15 cellular contexts compared by ENCODE assay signal in the genomic region with DNA sequence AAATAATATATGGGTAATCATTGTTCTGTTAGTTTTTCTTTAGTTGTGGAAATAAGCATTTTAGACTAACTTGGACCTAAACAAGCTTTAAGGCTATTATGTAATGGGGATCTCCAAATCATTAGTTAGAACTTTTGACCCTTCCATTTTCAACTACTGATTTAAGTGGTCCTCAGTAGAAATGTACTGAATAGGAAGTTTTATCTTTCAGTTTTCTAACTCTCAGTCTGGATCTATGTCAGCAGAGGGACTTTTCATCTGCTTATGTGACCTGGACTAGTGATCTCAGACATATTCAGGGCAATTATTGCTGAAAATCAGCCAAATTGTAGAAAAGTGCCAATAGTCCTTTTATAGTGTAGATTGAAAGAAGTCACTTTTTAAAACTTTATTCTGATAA. TPM values are rescaled to one million over a fixed set of nuclear protein-coding genes. Genes with fewer than 3 reads are reported as not detected.
A peak's percentile ranks its signal among the peaks of the same experiment; 100 is the strongest.
DNase-seq lines count a peak whose midpoint lies in the region; ATAC-seq, FAIRE-seq and TF ChIP-seq lines count a peak whose summit lies in the region.
"Had no signal": no experiment of that assay in that cellular context is flagged by ENCODE, and none has a peak within 500 bp of the region (broad histone marks: within the 10 kb centered on the region; RNA-seq: fewer than 3 reads in every experiment).

No MANE protein-coding gene starts in this region.

- no peaks in the 10 kb centered on the region for H3K9me3 ChIP-seq in prostate gland
- H3K9me3 ChIP-seq: adrenal gland; BLaER1 treated with 17β-estradiol and CSF1 and Interleukin-3, amounts not matched to agents 10 nM and 100 nM had no signal

- no peak overlapping the region for H3K27ac ChIP-seq in prostate gland
- H3K27ac ChIP-seq: adrenal gland; BLaER1 treated with 17β-estradiol and CSF1 and Interleukin-3, amounts not matched to agents 10 nM and 100 nM had no signal

- H3K36me3 ChIP-seq in prostate gland = peaks cover 0 to 5% of the 10 kb centered on the region in 2 donors

- intact Hi-C loops in prostate gland (cut with DNase I) = no loop called here

- no peak for TF ChIP-seq CTCF in prostate gland (IDR thresholded peaks at IDR 0.05)

- no peaks in the 10 kb centered on the region for H3K27me3 ChIP-seq in prostate gland (replicated peaks; ENCODE audit: insufficient read depth)
- H3K27me3 ChIP-seq: adrenal gland; BLaER1 treated with 17β-estradiol and CSF1 and Interleukin-3, amounts not matched to agents 10 nM and 100 nM had no signal

- peak; percentile 74 for FAIRE-seq in GM12892 (lab: Jason Lieb, UNC)
- FAIRE-seq: endometrium, HepG2 had no signal

- no peaks in the 10 kb centered on the region for H3K4me1 ChIP-seq in prostate gland (replicated peaks)

- ATAC-seq in GM19397 (IDR thresholded peaks at IDR 0.05; ENCODE audit: unreplicated experiment) (peak; percentile 71), HG02870 (IDR thresholded peaks at IDR 0.05; ENCODE audit: unreplicated experiment) (peak; percentile 79), HG03571 (IDR thresholded peaks at IDR 0.05; ENCODE audit: unreplicated experiment) (peak; percentile 66)
- ATAC-seq: HepG2 had no signal

- DNase-seq in GM12892 (ENCODE audit: insufficient read length) (no peak), prostate gland (ENCODE audit: low spot score) (no peak), NCI-H2171 (lab: John Stamatoyannopoulos, UW) (no peak), HK-2 (ENCODE audit: unreplicated experiment) (no peak)
- no peak for DNase-seq in effector CD8-positive, alpha-beta T cell (lab: John Stamatoyannopoulos, UW)
- DNase-seq: activated CD4-positive, CD25-positive, alpha-beta regulatory T cell treated with anti-CD3 and anti-CD28 coated beads, Interleukin-2, amount 50 U/mL, for 72 hours; adrenal gland; naive B cell; stimulated activated CD4-positive, alpha-beta T cell treated with anti-CD3 and anti-CD28 coated beads, Interleukin-12 subunit alpha, Interleukin-12 subunit beta, amount 100 ng/mL, for 4 hours had no signal

- H3K4me3 ChIP-seq in prostate gland = no peak overlapping the region
- H3K4me3 ChIP-seq: adrenal gland; BLaER1 treated with 17β-estradiol and CSF1 and Interleukin-3, amounts not matched to agents 10 nM and 100 nM had no signal

- no peak for TF ChIP-seq POLR2A in GM12892 (IDR thresholded peaks at IDR 0.05; ENCODE audit: low read depth, low read length)
- TF ChIP-seq POLR2A in prostate gland (IDR thresholded peaks at IDR 0.05) = no peak

RNA-seq across cellular contexts. Expression of a gene that starts 56.0 kb away (rescaled TPM):
- 8.1 TPM for polyA plus RNA-seq in GM12892 (2012; ENCODE audit: missing spikeins)
- 1 to 10 TPM; 4.0 to 6.2 TPM for total RNA-seq in prostate gland

RNA-seq across cellular contexts. Expression of a gene that starts 56.2 kb away (rescaled TPM):
- 13.1 TPM for polyA plus RNA-seq in GM12892 (2012; ENCODE audit: missing spikeins)
- total RNA-seq in prostate gland = 10 to 100 TPM; 11.7 to 17.4 TPM
